In genomic region chr22:28772633-28773460, GRCh38 we compare ENCODE assay signal across 1 cellular context.
TF ChIP-seq lines count a peak whose summit lies in the region.

Gene CCDC117 (plus strand): TSS chr22:28772695. CDS start chr22:28772850, 155 bp downstream.

TF ChIP-seq in HepG2, 621 proteins besides CTCF, POLR2A, EP300 and RAD21 (continued from another document and continues in another):
- TF ChIP-seq, protein P1, sequence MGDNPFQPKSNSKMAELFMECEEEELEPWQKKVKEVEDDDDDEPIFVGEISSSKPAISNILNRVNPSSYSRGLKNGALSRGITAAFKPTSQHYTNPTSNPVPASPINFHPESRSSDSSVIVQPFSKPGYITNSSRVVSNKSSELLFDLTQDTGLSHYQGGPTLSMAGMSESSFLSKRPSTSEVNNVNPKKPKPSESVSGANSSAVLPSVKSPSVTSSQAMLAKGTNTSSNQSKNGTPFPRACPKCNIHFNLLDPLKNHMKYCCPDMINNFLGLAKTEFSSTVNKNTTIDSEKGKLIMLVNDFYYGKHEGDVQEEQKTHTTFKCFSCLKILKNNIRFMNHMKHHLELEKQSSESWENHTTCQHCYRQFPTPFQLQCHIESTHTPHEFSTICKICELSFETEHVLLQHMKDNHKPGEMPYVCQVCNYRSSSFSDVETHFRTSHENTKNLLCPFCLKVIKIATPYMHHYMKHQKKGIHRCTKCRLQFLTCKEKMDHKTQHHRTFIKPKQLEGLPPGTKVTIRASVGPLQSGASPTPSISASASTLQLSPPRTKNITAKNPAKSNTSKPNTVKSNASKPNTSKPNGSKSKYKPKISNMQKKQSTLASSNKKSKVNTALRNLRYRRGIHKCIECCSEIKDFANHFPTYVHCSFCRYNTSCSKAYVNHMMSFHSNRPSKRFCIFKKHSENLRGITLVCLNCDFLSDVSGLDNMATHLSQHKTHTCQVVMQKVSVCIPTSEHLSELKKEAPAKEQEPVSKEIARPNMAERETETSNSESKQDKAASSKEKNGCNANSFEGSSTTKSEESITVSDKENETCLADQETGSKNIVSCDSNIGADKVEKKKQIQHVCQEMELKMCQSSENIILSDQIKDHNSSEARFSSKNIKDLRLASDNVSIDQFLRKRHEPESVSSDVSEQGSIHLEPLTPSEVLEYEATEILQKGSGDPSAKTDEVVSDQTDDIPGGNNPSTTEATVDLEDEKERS (CRISPR knock-in tag; IDR thresholded peaks at IDR 0.05): peak; percentile 47; the same call in 1 of the 2 replicates
- no peak for TF ChIP-seq HOXA9 (CRISPR knock-in tag; IDR thresholded peaks at IDR 0.05; ENCODE audit: borderline replicate concordance)
- TF ChIP-seq ZFP90 (CRISPR knock-in tag; IDR thresholded peaks at IDR 0.05; ENCODE audit: borderline replicate concordance): no peak; the same call in 1 of the 2 replicates
- TF ChIP-seq ZC3H13 (CRISPR knock-in tag; IDR thresholded peaks at IDR 0.05): no peak
- TF ChIP-seq ZNF460 (CRISPR knock-in tag; IDR thresholded peaks at IDR 0.05; ENCODE audit: borderline replicate concordance): no peak
- TF ChIP-seq ZNF337 (CRISPR knock-in tag; IDR thresholded peaks at IDR 0.05; ENCODE audit: borderline replicate concordance, low read depth): no peak
- no peak for TF ChIP-seq ZNF224 (CRISPR knock-in tag; IDR thresholded peaks at IDR 0.05)
- no peak for TF ChIP-seq ZEB1 (IDR thresholded peaks at IDR 0.05; ENCODE audit: insufficient replicate concordance, low read depth)
- peak; percentile 96 for TF ChIP-seq ZNF629 (CRISPR knock-in tag; conservative IDR thresholded peaks at IDR 0.05)
- no peak for TF ChIP-seq ZBTB20 (CRISPR knock-in tag; IDR thresholded peaks at IDR 0.05; ENCODE audit: borderline replicate concordance, low read depth)
- TF ChIP-seq SALL1 (CRISPR knock-in tag; IDR thresholded peaks at IDR 0.05): peak; percentile 89
- TF ChIP-seq DDIT3 (CRISPR knock-in tag; IDR thresholded peaks at IDR 0.05): no peak
- no peak for TF ChIP-seq ZNF17 (CRISPR knock-in tag; IDR thresholded peaks at IDR 0.05)
- peak; percentile 75; the same call in 1 of the 2 replicates for TF ChIP-seq ZNF558 (CRISPR knock-in tag; IDR thresholded peaks at IDR 0.05; ENCODE audit: borderline replicate concordance)
- TF ChIP-seq, protein P2, sequence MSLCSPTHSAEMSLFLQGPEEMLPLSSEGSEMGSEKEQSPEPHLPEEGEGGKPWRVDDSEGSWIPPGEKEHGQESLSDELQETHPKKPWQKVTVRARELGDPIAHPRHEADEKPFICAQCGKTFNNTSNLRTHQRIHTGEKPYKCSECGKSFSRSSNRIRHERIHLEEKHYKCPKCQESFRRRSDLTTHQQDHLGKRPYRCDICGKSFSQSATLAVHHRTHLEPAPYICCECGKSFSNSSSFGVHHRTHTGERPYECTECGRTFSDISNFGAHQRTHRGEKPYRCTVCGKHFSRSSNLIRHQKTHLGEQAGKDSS (CRISPR knock-in tag; IDR thresholded peaks at IDR 0.05; ENCODE audit: borderline replicate concordance, low read depth): no peak
- TF ChIP-seq FOXA1 (IDR thresholded peaks at IDR 0.05): no peak
- TF ChIP-seq FOXA1 (CRISPR knock-in tag; IDR thresholded peaks at IDR 0.05): no peak
- TF ChIP-seq, protein P3, sequence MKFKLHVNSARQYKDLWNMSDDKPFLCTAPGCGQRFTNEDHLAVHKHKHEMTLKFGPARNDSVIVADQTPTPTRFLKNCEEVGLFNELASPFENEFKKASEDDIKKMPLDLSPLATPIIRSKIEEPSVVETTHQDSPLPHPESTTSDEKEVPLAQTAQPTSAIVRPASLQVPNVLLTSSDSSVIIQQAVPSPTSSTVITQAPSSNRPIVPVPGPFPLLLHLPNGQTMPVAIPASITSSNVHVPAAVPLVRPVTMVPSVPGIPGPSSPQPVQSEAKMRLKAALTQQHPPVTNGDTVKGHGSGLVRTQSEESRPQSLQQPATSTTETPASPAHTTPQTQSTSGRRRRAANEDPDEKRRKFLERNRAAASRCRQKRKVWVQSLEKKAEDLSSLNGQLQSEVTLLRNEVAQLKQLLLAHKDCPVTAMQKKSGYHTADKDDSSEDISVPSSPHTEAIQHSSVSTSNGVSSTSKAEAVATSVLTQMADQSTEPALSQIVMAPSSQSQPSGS (CRISPR knock-in tag; IDR thresholded peaks at IDR 0.05): peak; percentile 66; the same call in 1 of the 2 replicates
- TF ChIP-seq ZMYM4 (CRISPR knock-in tag; IDR thresholded peaks at IDR 0.05): peak; percentile 81
- TF ChIP-seq IKZF1 (IDR thresholded peaks at IDR 0.05): no peak
- TF ChIP-seq POGK (CRISPR knock-in tag; conservative IDR thresholded peaks at IDR 0.05): peak; percentile 71
- TF ChIP-seq FOXK1 (CRISPR knock-in tag; IDR thresholded peaks at IDR 0.05; ENCODE audit: borderline replicate concordance, low read depth): peak; percentile 99
- TF ChIP-seq ZFY (CRISPR knock-in tag; IDR thresholded peaks at IDR 0.05): peak; percentile 96
- no peak for TF ChIP-seq RORA (CRISPR knock-in tag; IDR thresholded peaks at IDR 0.05)
- TF ChIP-seq, protein P4, sequence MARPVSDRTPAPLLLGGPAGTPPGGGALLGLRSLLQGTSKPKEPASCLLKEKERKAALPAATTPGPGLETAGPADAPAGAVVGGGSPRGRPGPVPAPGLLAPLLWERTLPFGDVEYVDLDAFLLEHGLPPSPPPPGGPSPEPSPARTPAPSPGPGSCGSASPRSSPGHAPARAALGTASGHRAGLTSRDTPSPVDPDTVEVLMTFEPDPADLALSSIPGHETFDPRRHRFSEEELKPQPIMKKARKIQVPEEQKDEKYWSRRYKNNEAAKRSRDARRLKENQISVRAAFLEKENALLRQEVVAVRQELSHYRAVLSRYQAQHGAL (CRISPR knock-in tag; IDR thresholded peaks at IDR 0.05; ENCODE audit: not compliant biosample characterization): peak; percentile 17
- TF ChIP-seq LCORL (IDR thresholded peaks at IDR 0.05): no peak
- TF ChIP-seq LCORL (CRISPR knock-in tag; IDR thresholded peaks at IDR 0.05): 0 out of 2 replicates have a peak, but pooled peaks have one; percentile 48
- TF ChIP-seq MATR3 (CRISPR knock-in tag; IDR thresholded peaks at IDR 0.05): no peak
- TF ChIP-seq, protein P5, sequence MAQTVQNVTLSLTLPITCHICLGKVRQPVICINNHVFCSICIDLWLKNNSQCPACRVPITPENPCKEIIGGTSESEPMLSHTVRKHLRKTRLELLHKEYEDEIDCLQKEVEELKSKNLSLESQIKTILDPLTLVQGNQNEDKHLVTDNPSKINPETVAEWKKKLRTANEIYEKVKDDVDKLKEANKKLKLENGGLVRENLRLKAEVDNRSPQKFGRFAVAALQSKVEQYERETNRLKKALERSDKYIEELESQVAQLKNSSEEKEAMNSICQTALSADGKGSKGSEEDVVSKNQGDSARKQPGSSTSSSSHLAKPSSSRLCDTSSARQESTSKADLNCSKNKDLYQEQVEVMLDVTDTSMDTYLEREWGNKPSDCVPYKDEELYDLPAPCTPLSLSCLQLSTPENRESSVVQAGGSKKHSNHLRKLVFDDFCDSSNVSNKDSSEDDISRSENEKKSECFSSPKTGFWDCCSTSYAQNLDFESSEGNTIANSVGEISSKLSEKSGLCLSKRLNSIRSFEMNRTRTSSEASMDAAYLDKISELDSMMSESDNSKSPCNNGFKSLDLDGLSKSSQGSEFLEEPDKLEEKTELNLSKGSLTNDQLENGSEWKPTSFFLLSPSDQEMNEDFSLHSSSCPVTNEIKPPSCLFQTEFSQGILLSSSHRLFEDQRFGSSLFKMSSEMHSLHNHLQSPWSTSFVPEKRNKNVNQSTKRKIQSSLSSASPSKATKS (CRISPR knock-in tag; IDR thresholded peaks at IDR 0.05): no peak
- TF ChIP-seq ATF5 (CRISPR knock-in tag; IDR thresholded peaks at IDR 0.05; ENCODE audit: low read depth): no peak
- peak; percentile 86 for TF ChIP-seq ZBTB26 (CRISPR knock-in tag; IDR thresholded peaks at IDR 0.05; ENCODE audit: borderline replicate concordance)
- TF ChIP-seq EEA1 (CRISPR knock-in tag; IDR thresholded peaks at IDR 0.05; ENCODE audit: borderline replicate concordance): no peak
- TF ChIP-seq, protein P6, sequence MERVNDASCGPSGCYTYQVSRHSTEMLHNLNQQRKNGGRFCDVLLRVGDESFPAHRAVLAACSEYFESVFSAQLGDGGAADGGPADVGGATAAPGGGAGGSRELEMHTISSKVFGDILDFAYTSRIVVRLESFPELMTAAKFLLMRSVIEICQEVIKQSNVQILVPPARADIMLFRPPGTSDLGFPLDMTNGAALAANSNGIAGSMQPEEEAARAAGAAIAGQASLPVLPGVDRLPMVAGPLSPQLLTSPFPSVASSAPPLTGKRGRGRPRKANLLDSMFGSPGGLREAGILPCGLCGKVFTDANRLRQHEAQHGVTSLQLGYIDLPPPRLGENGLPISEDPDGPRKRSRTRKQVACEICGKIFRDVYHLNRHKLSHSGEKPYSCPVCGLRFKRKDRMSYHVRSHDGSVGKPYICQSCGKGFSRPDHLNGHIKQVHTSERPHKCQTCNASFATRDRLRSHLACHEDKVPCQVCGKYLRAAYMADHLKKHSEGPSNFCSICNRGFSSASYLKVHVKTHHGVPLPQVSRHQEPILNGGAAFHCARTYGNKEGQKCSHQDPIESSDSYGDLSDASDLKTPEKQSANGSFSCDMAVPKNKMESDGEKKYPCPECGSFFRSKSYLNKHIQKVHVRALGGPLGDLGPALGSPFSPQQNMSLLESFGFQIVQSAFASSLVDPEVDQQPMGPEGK (CRISPR knock-in tag; IDR thresholded peaks at IDR 0.05): peak; percentile 23
- TF ChIP-seq NFIC (IDR thresholded peaks at IDR 0.05; ENCODE audit: low read length): no peak
- peak; percentile 62; the same call in 1 of the 2 replicates for TF ChIP-seq ZNF230 (CRISPR knock-in tag; IDR thresholded peaks at IDR 0.05)
- no peak for TF ChIP-seq SNAI1 (CRISPR knock-in tag; IDR thresholded peaks at IDR 0.05; ENCODE audit: borderline replicate concordance)
- peak; percentile 37; the same call in 1 of the 2 replicates for TF ChIP-seq MIER2 (CRISPR knock-in tag; IDR thresholded peaks at IDR 0.05)
- TF ChIP-seq, protein P7, sequence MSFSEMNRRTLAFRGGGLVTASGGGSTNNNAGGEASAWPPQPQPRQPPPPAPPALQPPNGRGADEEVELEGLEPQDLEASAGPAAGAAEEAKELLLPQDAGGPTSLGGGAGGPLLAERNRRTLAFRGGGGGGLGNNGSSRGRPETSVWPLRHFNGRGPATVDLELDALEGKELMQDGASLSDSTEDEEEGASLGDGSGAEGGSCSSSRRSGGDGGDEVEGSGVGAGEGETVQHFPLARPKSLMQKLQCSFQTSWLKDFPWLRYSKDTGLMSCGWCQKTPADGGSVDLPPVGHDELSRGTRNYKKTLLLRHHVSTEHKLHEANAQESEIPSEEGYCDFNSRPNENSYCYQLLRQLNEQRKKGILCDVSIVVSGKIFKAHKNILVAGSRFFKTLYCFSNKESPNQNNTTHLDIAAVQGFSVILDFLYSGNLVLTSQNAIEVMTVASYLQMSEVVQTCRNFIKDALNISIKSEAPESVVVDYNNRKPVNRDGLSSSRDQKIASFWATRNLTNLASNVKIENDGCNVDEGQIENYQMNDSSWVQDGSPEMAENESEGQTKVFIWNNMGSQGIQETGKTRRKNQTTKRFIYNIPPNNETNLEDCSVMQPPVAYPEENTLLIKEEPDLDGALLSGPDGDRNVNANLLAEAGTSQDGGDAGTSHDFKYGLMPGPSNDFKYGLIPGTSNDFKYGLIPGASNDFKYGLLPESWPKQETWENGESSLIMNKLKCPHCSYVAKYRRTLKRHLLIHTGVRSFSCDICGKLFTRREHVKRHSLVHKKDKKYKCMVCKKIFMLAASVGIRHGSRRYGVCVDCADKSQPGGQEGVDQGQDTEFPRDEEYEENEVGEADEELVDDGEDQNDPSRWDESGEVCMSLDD (CRISPR knock-in tag; IDR thresholded peaks at IDR 0.05; ENCODE audit: borderline replicate concordance): no peak
- TF ChIP-seq MIER3 (CRISPR knock-in tag; IDR thresholded peaks at IDR 0.05; ENCODE audit: borderline replicate concordance): peak; percentile 82; the same call in 1 of the 2 replicates
- no peak for TF ChIP-seq ZNF549 (CRISPR knock-in tag; IDR thresholded peaks at IDR 0.05)
- no peak for TF ChIP-seq MBD4 (IDR thresholded peaks at IDR 0.05; ENCODE audit: borderline replicate concordance, low read length)
- TF ChIP-seq, protein P8, sequence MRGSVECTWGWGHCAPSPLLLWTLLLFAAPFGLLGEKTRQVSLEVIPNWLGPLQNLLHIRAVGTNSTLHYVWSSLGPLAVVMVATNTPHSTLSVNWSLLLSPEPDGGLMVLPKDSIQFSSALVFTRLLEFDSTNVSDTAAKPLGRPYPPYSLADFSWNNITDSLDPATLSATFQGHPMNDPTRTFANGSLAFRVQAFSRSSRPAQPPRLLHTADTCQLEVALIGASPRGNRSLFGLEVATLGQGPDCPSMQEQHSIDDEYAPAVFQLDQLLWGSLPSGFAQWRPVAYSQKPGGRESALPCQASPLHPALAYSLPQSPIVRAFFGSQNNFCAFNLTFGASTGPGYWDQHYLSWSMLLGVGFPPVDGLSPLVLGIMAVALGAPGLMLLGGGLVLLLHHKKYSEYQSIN (CRISPR knock-in tag; IDR thresholded peaks at IDR 0.05; ENCODE audit: borderline replicate concordance): no peak
- TF ChIP-seq DR1 (CRISPR knock-in tag; IDR thresholded peaks at IDR 0.05): no peak
- TF ChIP-seq PHF8 (CRISPR knock-in tag; IDR thresholded peaks at IDR 0.05): peak; percentile 81
- no peak for TF ChIP-seq ZNF577 (CRISPR knock-in tag; IDR thresholded peaks at IDR 0.05; ENCODE audit: borderline replicate concordance, low read depth)
- peak; percentile 65; the same call in 1 of the 2 replicates for TF ChIP-seq ZNF777 (CRISPR knock-in tag; IDR thresholded peaks at IDR 0.05)
- peak; percentile 95 for TF ChIP-seq ZFX (CRISPR knock-in tag; IDR thresholded peaks at IDR 0.05; ENCODE audit: low read depth)
